8 cellular contexts compared by ENCODE assay signal in the genomic region with DNA sequence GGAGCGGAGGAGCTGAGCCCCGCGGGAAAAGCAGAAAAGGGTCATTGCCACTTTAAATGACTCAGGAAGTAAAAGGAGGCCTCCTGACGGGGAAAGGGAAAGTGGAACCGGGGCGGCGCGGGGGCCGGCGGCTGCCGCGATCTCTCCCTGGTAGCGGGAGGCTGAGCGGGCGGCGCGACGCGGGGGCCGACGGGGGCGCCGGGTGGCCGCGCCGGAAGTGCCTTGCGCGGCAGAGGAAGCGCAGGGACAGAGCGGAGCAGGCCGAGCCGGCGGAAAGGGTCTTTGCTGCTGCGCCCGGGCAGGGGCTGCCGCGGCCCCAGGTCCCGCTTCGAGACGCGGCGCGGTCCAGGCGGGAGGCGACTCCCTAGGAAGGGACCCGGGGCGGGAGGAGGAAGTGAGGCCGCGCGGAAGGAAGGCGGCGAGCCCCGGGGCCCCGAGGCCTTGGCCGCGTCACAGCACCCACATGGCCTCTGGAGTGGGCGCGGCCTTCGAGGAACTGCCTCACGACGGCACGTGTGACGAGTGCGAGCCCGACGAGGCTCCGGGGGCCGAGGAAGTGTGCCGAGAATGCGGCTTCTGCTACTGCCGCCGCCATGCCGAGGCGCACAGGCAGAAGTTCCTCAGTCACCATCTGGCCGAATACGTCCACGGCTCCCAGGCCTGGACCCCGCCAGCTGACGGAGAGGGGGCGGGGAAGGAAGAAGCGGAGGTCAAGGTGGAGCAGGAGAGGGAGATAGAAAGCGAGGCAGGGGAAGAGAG. TPM values are rescaled to one million over a fixed set of nuclear protein-coding genes. Genes with fewer than 3 reads are reported as not detected.
DNase-seq lines count a peak whose midpoint lies in the region; ATAC-seq and TF ChIP-seq lines count a peak whose summit lies in the region.

A gene with protein sequence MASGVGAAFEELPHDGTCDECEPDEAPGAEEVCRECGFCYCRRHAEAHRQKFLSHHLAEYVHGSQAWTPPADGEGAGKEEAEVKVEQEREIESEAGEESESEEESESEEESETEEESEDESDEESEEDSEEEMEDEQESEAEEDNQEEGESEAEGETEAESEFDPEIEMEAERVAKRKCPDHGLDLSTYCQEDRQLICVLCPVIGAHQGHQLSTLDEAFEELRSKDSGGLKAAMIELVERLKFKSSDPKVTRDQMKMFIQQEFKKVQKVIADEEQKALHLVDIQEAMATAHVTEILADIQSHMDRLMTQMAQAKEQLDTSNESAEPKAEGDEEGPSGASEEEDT (plus strand): TSS at position 127 of the 759 bp plus-strand sequence. CDS start 337 bp downstream, at position 464.

- peak; percentile 71 for DNase-seq in DND-41
- DNase-seq in KBM-7 = peak; percentile 79
- DNase-seq in SHP77 treated with DMSO at 0.1 percent for 48 hours (lab: John Stamatoyannopoulos, UW) = peak; percentile 71
- peak; percentile 71 for DNase-seq in activated gamma-delta T cell treated with Interleukin-2 at 50 U/mL for 16 hours
- peak; percentile 54 to 73 for DNase-seq in foreskin keratinocyte

- H3K36me3 ChIP-seq in DND-41 (ENCODE audit: insufficient read depth, low read length) = no peaks in the 10 kb centered on the region
- no peaks in the 10 kb centered on the region for H3K36me3 ChIP-seq in neuron (ENCODE audit: insufficient read depth, low read length)
- H3K36me3 ChIP-seq in subcutaneous abdominal adipose tissue (ENCODE audit: control insufficient read depth in 5 of 5, insufficient read depth in 5 of 5, low read length in 5 of 5) = peaks cover 0 to 2% (median 0%) of the 10 kb centered on the region in 5 donors

- no peaks in the 10 kb centered on the region for H3K27me3 ChIP-seq in DND-41 (ENCODE audit: insufficient read depth, low read length, poor library complexity)
- H3K27me3 ChIP-seq in foreskin keratinocyte = no peaks in the 10 kb centered on the region
- H3K27me3 ChIP-seq in neuron (ENCODE audit: insufficient read depth, low read length) = no peaks in the 10 kb centered on the region
- no peaks in the 10 kb centered on the region for H3K27me3 ChIP-seq in subcutaneous abdominal adipose tissue (ENCODE audit: control insufficient read depth in 5 of 5, insufficient read depth in 4 of 5, low read length in 5 of 5)

- in situ Hi-C loops in KBM-7 (cut with MboI; ENCODE audit: low pct_unique_long_range_greater_than_20kb, low sequenced_read_pairs) = no loop called here

- H3K27ac ChIP-seq in DND-41 (ENCODE audit: low read length) = peak within 1 kb of the TSS; percentile 18; the same call in 1 of the 2 replicates
- H3K27ac ChIP-seq in foreskin keratinocyte = peak within 1 kb of the TSS; percentile 92
- H3K27ac ChIP-seq in subcutaneous abdominal adipose tissue (ENCODE audit: low read depth, low read length) = peak within 1 kb of the TSS; percentile 87

- TF ChIP-seq CTCF in DND-41 (IDR thresholded peaks at IDR 0.05; ENCODE audit: borderline replicate concordance, extremely low read depth, low read length, poor library complexity, severe bottlenecking) = no peak
- no peak for TF ChIP-seq CTCF in foreskin keratinocyte (conservative IDR thresholded peaks at IDR 0.05)

- H3K4me3 ChIP-seq in DND-41 (ENCODE audit: low read depth in 1 of 2, low read length in 2 of 2) = peak within 1 kb of the TSS; percentile 13 to 59; a peak in 3 of 4 replicates
- peak within 1 kb of the TSS; percentile 86 for H3K4me3 ChIP-seq in neuron (ENCODE audit: low read length)
- peak within 1 kb of the TSS; percentile 69 to 100 (median 95) for H3K4me3 ChIP-seq in subcutaneous abdominal adipose tissue (ENCODE audit: low read depth in 1 of 5, low read length in 5 of 5)

- H3K9me3 ChIP-seq in DND-41 (ENCODE audit: insufficient read depth, low read length, severe bottlenecking) = peaks cover 7% of the 10 kb centered on the region
- peaks cover 8% of the 10 kb centered on the region for H3K9me3 ChIP-seq in neuron (ENCODE audit: low read length)
- peaks cover 5 to 26% (median 17%) of the 10 kb centered on the region in 5 donors for H3K9me3 ChIP-seq in subcutaneous abdominal adipose tissue (ENCODE audit: control insufficient read depth in 5 of 5, low read length in 5 of 5)

- H3K4me1 ChIP-seq in DND-41 (ENCODE audit: insufficient read depth, low read length) (peaks cover 17% of the 10 kb centered on the region), foreskin keratinocyte (peaks cover 7% of the 10 kb centered on the region), neuron (ENCODE audit: insufficient read depth, low read length) (peaks cover 26% of the 10 kb centered on the region), subcutaneous abdominal adipose tissue (ENCODE audit: control insufficient read depth in 5 of 5, insufficient read depth in 5 of 5, low read length in 5 of 5) (peaks cover 0 to 26% (median 24%) of the 10 kb centered on the region in 5 donors)

- H3K9ac ChIP-seq in DND-41 (ENCODE audit: low read depth, low read length) = peak within 1 kb of the TSS; percentile 48
- H3K9ac ChIP-seq in subcutaneous abdominal adipose tissue (ENCODE audit: low read length in 5 of 5) = peak within 1 kb of the TSS; percentile 76 to 95 (median 89)

- peak within 1 kb of the TSS; percentile 67 for H3K4me2 ChIP-seq in DND-41 (ENCODE audit: insufficient read depth, low read length)

- ATAC-seq in DND-41 (ENCODE audit: insufficient read depth, low read depth) (peak; percentile 93), GM21717 (IDR thresholded peaks at IDR 0.05; ENCODE audit: unreplicated experiment) (peak; percentile 94), foreskin keratinocyte (peak; percentile 87)

- 0 out of 2 replicates have a peak, but pooled peaks cover 3% of the 10 kb centered on the region for H3K79me2 ChIP-seq in DND-41 (ENCODE audit: insufficient read depth, low read length)

- no peaks in the 10 kb centered on the region for H4K20me1 ChIP-seq in DND-41 (ENCODE audit: insufficient read depth, low read length)

- H2AFZ ChIP-seq in DND-41 (ENCODE audit: low read depth, low read length) (peak within 1 kb of the TSS; percentile 82), neuron (ENCODE audit: low read depth, low read length) (peak within 1 kb of the TSS; percentile 94)

RNA-seq across cellular contexts. Expression of the gene that starts here (rescaled TPM):
- 32.7 and 37.3 TPM in 2 replicates for total RNA-seq in foreskin keratinocyte
- 8.4 and 10.4 TPM in 2 replicates for polyA plus RNA-seq in foreskin keratinocyte

Comparison
In these comparisons a context has a peak if more than half of its experiments do, and no peak if none do; other contexts are left out.
1. Peak in every context shown above with its lines: DNase-seq, ATAC-seq, H3K4me3 ChIP-seq and H3K27ac ChIP-seq.
2. H3K27ac ChIP-seq: peak in every context shown above with its lines; median percentile 92 in foreskin keratinocyte; 87 in subcutaneous abdominal adipose tissue; 18 in DND-41.
3. H3K4me3 ChIP-seq: peak in every context shown above with its lines; median percentile 95 in subcutaneous abdominal adipose tissue; 86 in neuron; 36 in DND-41.